ENCODE assay signal across 26 cellular contexts in genomic region chr7:104445393-104445792, GRCh38.
"Had no signal": no experiment of that assay in that cellular context is flagged by ENCODE, and none has a peak within 500 bp of the region (broad histone marks: within the 10 kb centered on the region; RNA-seq: fewer than 3 reads in every experiment).

No MANE protein-coding gene starts in this region.

- H3K36me3 ChIP-seq: esophagus squamous epithelium, gastrocnemius medialis, heart right ventricle, left lung, lower lobe of right lung had no signal

- H3K9me3 ChIP-seq: esophagus squamous epithelium, gastrocnemius medialis, left lung, lower lobe of right lung had no signal

- ATAC-seq: effector memory CD8-positive, alpha-beta T cell; esophagus mucosa; gastrocnemius medialis; heart right ventricle; left lung; left ventricle myocardium superior; lower lobe of right lung; naive thymus-derived CD4-positive, alpha-beta T cell; natural killer cell had no signal

- H3K27ac ChIP-seq: epithelial cell of prostate, esophagus squamous epithelium, gastrocnemius medialis, heart right ventricle, hepatocyte, left lung, lower lobe of right lung had no signal

- DNase-seq: cortex of kidney; effector CD8-positive, alpha-beta T cell; effector memory CD8-positive, alpha-beta T cell; endodermal cell; erythroblast; esophagus squamous epithelium; foreskin fibroblast; foreskin melanocyte; gastrocnemius medialis; glutamatergic neuron; head of caudate nucleus; heart right ventricle; hypothalamus; immature natural killer cell; islet precursor cell; kidney; kidney glomerular epithelial cell; left lung; left ventricle myocardium superior; lower lobe of right lung; mesenchymal stem cell; naive thymus-derived CD4-positive, alpha-beta T cell; natural killer cell had no signal

- H3K4me1 ChIP-seq: esophagus squamous epithelium, gastrocnemius medialis, heart right ventricle, left lung, lower lobe of right lung had no signal

- H3K27me3 ChIP-seq: esophagus squamous epithelium, gastrocnemius medialis, hepatocyte, left lung had no signal

- H3K4me3 ChIP-seq: esophagus squamous epithelium, gastrocnemius medialis, heart right ventricle, hepatocyte, left lung, lower lobe of right lung had no signal
